12 cellular contexts compared by ENCODE assay signal in the genomic region with DNA sequence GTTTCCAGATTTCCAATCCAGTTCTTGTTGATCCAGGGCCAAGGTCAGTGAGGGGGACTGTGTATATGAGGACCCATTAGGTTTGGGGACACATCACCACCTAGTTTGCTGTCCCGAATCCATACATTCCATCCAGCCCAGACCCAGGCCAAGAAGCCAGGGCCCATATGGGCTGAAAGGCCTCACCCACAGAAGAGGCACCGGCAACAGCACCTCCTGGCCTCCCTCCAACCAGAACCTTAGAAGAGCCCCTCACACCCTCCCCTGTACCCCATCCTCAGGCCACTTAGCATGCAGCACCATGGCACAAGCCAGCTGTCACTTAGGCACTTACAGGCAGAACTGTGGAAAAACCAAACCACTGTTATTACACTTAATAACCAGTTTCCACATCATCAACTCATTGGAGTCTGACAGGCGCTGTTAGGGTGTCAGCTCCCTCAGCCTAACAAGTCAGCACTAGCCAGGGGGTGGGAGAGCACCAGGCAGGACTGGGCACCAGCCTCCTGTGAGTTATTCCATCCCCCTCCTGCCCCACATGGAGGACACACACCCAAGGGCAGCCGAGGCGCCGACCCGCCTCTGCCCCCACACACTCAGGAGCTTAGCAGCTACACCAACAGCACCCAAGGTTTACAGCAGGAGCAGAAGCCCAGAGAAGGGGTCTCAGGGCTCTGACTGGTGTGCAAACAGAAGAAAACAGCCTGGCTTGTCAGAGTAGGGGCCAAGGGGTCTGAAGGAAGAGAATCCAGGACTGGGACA.
DNase-seq lines count a peak whose midpoint lies in the region; ATAC-seq and TF ChIP-seq lines count a peak whose summit lies in the region.
"Had no signal": no experiment of that assay in that cellular context is flagged by ENCODE, and none has a peak within 500 bp of the region (broad histone marks: within the 10 kb centered on the region; RNA-seq: fewer than 3 reads in every experiment).

No MANE protein-coding gene starts in this region.

- H3K36me3 ChIP-seq in esophagus muscularis mucosa (no peaks in the 10 kb centered on the region), mucosa of descending colon (ENCODE audit: low read depth) (no peaks in the 10 kb centered on the region)
- H3K36me3 ChIP-seq: MG63 had no signal

- POLR2A ChIA-PET in activated CD4-positive, alpha-beta T cell treated with anti-CD3 and anti-CD28 coated beads for 36 hours (lab: Charles Lee): no interaction called here

- H3K27me3 ChIP-seq in esophagus muscularis mucosa: peaks cover 0 to 39% (median 0%) of the 10 kb centered on the region in 4 donors
- H3K27me3 ChIP-seq: MG63 had no signal

- WGBS in esophagus muscularis mucosa: 95% methylated on average over 6 of the region's 7 CpGs

- TF ChIP-seq EP300 in esophagus muscularis mucosa (IDR thresholded peaks at IDR 0.05): no peak

- no peaks in the 10 kb centered on the region for H3K36me3 Mint-ChIP-seq in activated CD4-positive, alpha-beta T cell treated with anti-CD3 and anti-CD28 coated beads for 36 hours (ENCODE audit: low read depth)
- H3K36me3 Mint-ChIP-seq in nephron progenitor cell (ENCODE audit: low read depth): no peaks in the 10 kb centered on the region
- H3K36me3 Mint-ChIP-seq: CD4-positive, CD25-positive, alpha-beta regulatory T cell; T-cell had no signal

- TF ChIP-seq CTCF in esophagus muscularis mucosa (IDR thresholded peaks at IDR 0.05) (no peak), mucosa of descending colon (IDR thresholded peaks at IDR 0.05) (no peak), nephron progenitor cell (IDR thresholded peaks at IDR 0.05) (no peak)

- ATAC-seq in mucosa of descending colon: no peak
- ATAC-seq in activated CD4-positive, alpha-beta T cell treated with anti-CD3 and anti-CD28 coated beads for 36 hours: no peak
- ATAC-seq: T-cell had no signal

- H3K9me3 ChIP-seq in esophagus muscularis mucosa: peaks cover 0 to 9% (median 0%) of the 10 kb centered on the region in 4 donors
- H3K9me3 ChIP-seq in mucosa of descending colon: no peaks in the 10 kb centered on the region

- H3K4me3 ChIP-seq in esophagus muscularis mucosa (no peak overlapping the region), mucosa of descending colon (no peak overlapping the region)
- H3K4me3 ChIP-seq: MG63 had no signal

- no peaks in the 10 kb centered on the region for H3K4me1 Mint-ChIP-seq in activated CD4-positive, alpha-beta T cell treated with anti-CD3 and anti-CD28 coated beads for 36 hours
- peaks cover 11% of the 10 kb centered on the region for H3K4me1 Mint-ChIP-seq in nephron progenitor cell
- H3K4me1 Mint-ChIP-seq: CD4-positive, CD25-positive, alpha-beta regulatory T cell; T-cell had no signal

- no peak for TF ChIP-seq POLR2A in esophagus muscularis mucosa (IDR thresholded peaks at IDR 0.05; ENCODE audit: low read depth)

- H3K9me3 Mint-ChIP-seq in activated CD4-positive, alpha-beta T cell treated with anti-CD3 and anti-CD28 coated beads for 36 hours (ENCODE audit: low read depth): no peaks in the 10 kb centered on the region
- H3K9me3 Mint-ChIP-seq in nephron progenitor cell: no peaks in the 10 kb centered on the region
- H3K9me3 Mint-ChIP-seq: H9, T-cell had no signal

- H3K27ac Mint-ChIP-seq in activated CD4-positive, alpha-beta T cell treated with anti-CD3 and anti-CD28 coated beads for 36 hours: no peak overlapping the region
- no peak overlapping the region for H3K27ac Mint-ChIP-seq in nephron progenitor cell
- H3K27ac Mint-ChIP-seq: CD4-positive, CD25-positive, alpha-beta regulatory T cell; H9; T-cell had no signal

- intact Hi-C loops in esophagus muscularis mucosa (cut with DNase I): no loop called here
- intact Hi-C loops in mucosa of descending colon (cut with DNase I, micrococcal nuclease): no loop called here
- intact Hi-C loops in activated CD4-positive, alpha-beta T cell treated with anti-CD3 and anti-CD28 coated beads for 36 hours (cut with DNase I, micrococcal nuclease): loop anchor here (1.0 to 2.0 kb wide), 3 partner anchors 127 to 188 kb away; no protein-coding TSS in a partner anchor

- no peaks in the 10 kb centered on the region for H3K4me1 ChIP-seq in esophagus muscularis mucosa
- no peaks in the 10 kb centered on the region for H3K4me1 ChIP-seq in mucosa of descending colon (ENCODE audit: low read depth)

- H3K27ac ChIP-seq in esophagus muscularis mucosa (replicated peaks in 1 of 4): no peak overlapping the region

- CTCF ChIA-PET in activated CD4-positive, alpha-beta T cell treated with anti-CD3 and anti-CD28 coated beads for 36 hours (lab: Charles Lee): interaction anchor here (0.6 to 0.9 kb wide), 3 partner anchors 15 to 1328 kb away, joined by 3 to 4 read pairs (median 3); no protein-coding TSS in a partner anchor

- H3K4me3 Mint-ChIP-seq in activated CD4-positive, alpha-beta T cell treated with anti-CD3 and anti-CD28 coated beads for 36 hours: no peak overlapping the region
- no peak overlapping the region for H3K4me3 Mint-ChIP-seq in nephron progenitor cell
- H3K4me3 Mint-ChIP-seq: CD4-positive, CD25-positive, alpha-beta regulatory T cell; H9; T-cell had no signal

- DNase-seq in DMS79 (lab: John Stamatoyannopoulos, UW) (peak; percentile 59), NCI-H1105 (lab: John Stamatoyannopoulos, UW) (peak; percentile 75), NCI-H524 treated with DMSO at 0.1 percent for 48 hours (lab: John Stamatoyannopoulos, UW) (peak; percentile 15), esophagus muscularis mucosa (ENCODE audit: extremely low spot score) (peak; percentile 70), mucosa of descending colon (no peak), nephron progenitor cell (no peak)
- no peak for DNase-seq in activated CD4-positive, alpha-beta T cell treated with anti-CD3 and anti-CD28 coated beads for 36 hours
- DNase-seq: IMR-90 had no signal

- peaks cover 5% of the 10 kb centered on the region for H3K27me3 Mint-ChIP-seq in activated CD4-positive, alpha-beta T cell treated with anti-CD3 and anti-CD28 coated beads for 36 hours
- peaks cover 6% of the 10 kb centered on the region for H3K27me3 Mint-ChIP-seq in nephron progenitor cell (ENCODE audit: low read depth, poor library complexity)
- H3K27me3 Mint-ChIP-seq: CD4-positive, CD25-positive, alpha-beta regulatory T cell had no signal

Comparison
In these comparisons a context has a peak if more than half of its experiments do, and no peak if none do; other contexts are left out.
1. DNase-seq: peak in DMS79 (single experiment), NCI-H1105 (single experiment), NCI-H524 treated with DMSO at 0.1 percent for 48 hours (single experiment) and esophagus muscularis mucosa (single experiment); none in mucosa of descending colon (0 of 3), activated CD4-positive, alpha-beta T cell treated with anti-CD3 and anti-CD28 coated beads for 36 hours (single experiment) and nephron progenitor cell (single experiment).
2. intact Hi-C loops: an anchor here in activated CD4-positive, alpha-beta T cell treated with anti-CD3 and anti-CD28 coated beads for 36 hours (1.0 to 2.0 kb wide); none called in esophagus muscularis mucosa and mucosa of descending colon.